ENCODE assay signal across 3 cellular contexts in the genomic region with DNA sequence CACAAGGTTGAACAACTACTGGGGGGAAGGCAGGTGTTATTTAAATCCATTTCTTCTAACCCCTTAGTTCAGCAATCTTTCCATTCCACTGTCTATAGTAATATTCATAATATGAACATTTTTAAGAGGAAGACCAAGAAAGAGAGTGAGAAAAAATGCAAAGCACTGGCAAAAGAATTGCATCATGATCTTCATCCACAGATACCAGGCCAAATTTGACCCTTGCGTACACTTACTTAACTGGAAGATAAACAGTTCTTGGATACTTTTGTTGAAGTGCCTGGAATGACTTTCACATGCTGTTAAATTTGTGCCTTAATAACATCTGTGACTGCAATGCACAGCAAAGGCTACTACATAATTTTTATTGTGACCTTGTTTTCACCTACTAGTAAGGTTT.
TF ChIP-seq lines count a peak whose summit lies in the region.

No MANE protein-coding gene starts in this region.

TF ChIP-seq in SK-N-SH, 30 proteins besides CTCF, POLR2A, EP300 and RAD21:
- no peak for TF ChIP-seq EZH2phosphoT487 (IDR thresholded peaks at IDR 0.05; ENCODE audit: borderline replicate concordance, low read depth)

TF ChIP-seq in SK-N-SH treated with all-trans-retinoic acid at 6 μM for 48 hours, 23 proteins besides CTCF, POLR2A, EP300 and RAD21:
- TF ChIP-seq ZFP3 (CRISPR knock-in tag; IDR thresholded peaks at IDR 0.05) (no peak), PPARA (CRISPR knock-in tag; IDR thresholded peaks at IDR 0.05; ENCODE audit: borderline replicate concordance) (no peak), ISL1 (CRISPR knock-in tag; IDR thresholded peaks at IDR 0.05) (no peak), ESRRG (CRISPR knock-in tag; IDR thresholded peaks at IDR 0.05) (no peak), TOX (CRISPR knock-in tag; IDR thresholded peaks at IDR 0.05; ENCODE audit: borderline replicate concordance) (no peak), ZNF70 (CRISPR knock-in tag; IDR thresholded peaks at IDR 0.05) (no peak), ZFP30 (CRISPR knock-in tag; IDR thresholded peaks at IDR 0.05) (no peak), SNAI2 (CRISPR knock-in tag; IDR thresholded peaks at IDR 0.05) (no peak), RARB (CRISPR knock-in tag; IDR thresholded peaks at IDR 0.05) (no peak), ARNTL (CRISPR knock-in tag; IDR thresholded peaks at IDR 0.05; ENCODE audit: borderline replicate concordance, low read depth) (no peak), OSR1 (CRISPR knock-in tag; IDR thresholded peaks at IDR 0.05) (no peak), ZNF8 (CRISPR knock-in tag; IDR thresholded peaks at IDR 0.05) (no peak), ZC3H10 (CRISPR knock-in tag; IDR thresholded peaks at IDR 0.05) (no peak), ZNF565 (CRISPR knock-in tag; conservative IDR thresholded peaks at IDR 0.05; ENCODE audit: low read depth) (no peak), TCF4 (CRISPR knock-in tag; IDR thresholded peaks at IDR 0.05; ENCODE audit: borderline replicate concordance) (no peak)
- TF ChIP-seq, protein P1, sequence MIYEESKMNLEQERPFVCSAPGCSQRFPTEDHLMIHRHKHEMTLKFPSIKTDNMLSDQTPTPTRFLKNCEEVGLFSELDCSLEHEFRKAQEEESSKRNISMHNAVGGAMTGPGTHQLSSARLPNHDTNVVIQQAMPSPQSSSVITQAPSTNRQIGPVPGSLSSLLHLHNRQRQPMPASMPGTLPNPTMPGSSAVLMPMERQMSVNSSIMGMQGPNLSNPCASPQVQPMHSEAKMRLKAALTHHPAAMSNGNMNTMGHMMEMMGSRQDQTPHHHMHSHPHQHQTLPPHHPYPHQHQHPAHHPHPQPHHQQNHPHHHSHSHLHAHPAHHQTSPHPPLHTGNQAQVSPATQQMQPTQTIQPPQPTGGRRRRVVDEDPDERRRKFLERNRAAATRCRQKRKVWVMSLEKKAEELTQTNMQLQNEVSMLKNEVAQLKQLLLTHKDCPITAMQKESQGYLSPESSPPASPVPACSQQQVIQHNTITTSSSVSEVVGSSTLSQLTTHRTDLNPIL (CRISPR knock-in tag; IDR thresholded peaks at IDR 0.05; ENCODE audit: low read depth) = no peak
- TF ChIP-seq, protein P2, sequence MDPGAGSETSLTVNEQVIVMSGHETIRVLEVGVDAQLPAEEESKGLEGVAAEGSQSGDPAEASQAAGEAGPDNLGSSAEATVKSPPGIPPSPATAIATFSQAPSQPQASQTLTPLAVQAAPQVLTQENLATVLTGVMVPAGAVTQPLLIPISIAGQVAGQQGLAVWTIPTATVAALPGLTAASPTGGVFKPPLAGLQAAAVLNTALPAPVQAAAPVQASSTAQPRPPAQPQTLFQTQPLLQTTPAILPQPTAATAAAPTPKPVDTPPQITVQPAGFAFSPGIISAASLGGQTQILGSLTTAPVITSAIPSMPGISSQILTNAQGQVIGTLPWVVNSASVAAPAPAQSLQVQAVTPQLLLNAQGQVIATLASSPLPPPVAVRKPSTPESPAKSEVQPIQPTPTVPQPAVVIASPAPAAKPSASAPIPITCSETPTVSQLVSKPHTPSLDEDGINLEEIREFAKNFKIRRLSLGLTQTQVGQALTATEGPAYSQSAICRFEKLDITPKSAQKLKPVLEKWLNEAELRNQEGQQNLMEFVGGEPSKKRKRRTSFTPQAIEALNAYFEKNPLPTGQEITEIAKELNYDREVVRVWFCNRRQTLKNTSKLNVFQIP (CRISPR knock-in tag; IDR thresholded peaks at IDR 0.05; ENCODE audit: borderline replicate concordance, low read depth) = no peak
- TF ChIP-seq, protein P3, sequence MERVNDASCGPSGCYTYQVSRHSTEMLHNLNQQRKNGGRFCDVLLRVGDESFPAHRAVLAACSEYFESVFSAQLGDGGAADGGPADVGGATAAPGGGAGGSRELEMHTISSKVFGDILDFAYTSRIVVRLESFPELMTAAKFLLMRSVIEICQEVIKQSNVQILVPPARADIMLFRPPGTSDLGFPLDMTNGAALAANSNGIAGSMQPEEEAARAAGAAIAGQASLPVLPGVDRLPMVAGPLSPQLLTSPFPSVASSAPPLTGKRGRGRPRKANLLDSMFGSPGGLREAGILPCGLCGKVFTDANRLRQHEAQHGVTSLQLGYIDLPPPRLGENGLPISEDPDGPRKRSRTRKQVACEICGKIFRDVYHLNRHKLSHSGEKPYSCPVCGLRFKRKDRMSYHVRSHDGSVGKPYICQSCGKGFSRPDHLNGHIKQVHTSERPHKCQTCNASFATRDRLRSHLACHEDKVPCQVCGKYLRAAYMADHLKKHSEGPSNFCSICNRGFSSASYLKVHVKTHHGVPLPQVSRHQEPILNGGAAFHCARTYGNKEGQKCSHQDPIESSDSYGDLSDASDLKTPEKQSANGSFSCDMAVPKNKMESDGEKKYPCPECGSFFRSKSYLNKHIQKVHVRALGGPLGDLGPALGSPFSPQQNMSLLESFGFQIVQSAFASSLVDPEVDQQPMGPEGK (CRISPR knock-in tag; IDR thresholded peaks at IDR 0.05; ENCODE audit: borderline replicate concordance) = no peak
- TF ChIP-seq, protein P4, sequence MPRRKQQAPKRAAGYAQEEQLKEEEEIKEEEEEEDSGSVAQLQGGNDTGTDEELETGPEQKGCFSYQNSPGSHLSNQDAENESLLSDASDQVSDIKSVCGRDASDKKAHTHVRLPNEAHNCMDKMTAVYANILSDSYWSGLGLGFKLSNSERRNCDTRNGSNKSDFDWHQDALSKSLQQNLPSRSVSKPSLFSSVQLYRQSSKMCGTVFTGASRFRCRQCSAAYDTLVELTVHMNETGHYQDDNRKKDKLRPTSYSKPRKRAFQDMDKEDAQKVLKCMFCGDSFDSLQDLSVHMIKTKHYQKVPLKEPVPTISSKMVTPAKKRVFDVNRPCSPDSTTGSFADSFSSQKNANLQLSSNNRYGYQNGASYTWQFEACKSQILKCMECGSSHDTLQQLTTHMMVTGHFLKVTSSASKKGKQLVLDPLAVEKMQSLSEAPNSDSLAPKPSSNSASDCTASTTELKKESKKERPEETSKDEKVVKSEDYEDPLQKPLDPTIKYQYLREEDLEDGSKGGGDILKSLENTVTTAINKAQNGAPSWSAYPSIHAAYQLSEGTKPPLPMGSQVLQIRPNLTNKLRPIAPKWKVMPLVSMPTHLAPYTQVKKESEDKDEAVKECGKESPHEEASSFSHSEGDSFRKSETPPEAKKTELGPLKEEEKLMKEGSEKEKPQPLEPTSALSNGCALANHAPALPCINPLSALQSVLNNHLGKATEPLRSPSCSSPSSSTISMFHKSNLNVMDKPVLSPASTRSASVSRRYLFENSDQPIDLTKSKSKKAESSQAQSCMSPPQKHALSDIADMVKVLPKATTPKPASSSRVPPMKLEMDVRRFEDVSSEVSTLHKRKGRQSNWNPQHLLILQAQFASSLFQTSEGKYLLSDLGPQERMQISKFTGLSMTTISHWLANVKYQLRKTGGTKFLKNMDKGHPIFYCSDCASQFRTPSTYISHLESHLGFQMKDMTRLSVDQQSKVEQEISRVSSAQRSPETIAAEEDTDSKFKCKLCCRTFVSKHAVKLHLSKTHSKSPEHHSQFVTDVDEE (CRISPR knock-in tag; IDR thresholded peaks at IDR 0.05) = no peak

TF ChIP-seq in neural cell, 6 proteins besides CTCF, POLR2A, EP300 and RAD21:
- TF ChIP-seq TAF1 (IDR thresholded peaks at IDR 0.05; ENCODE audit: low read depth) (no peak), EZH2 (IDR thresholded peaks at IDR 0.05; ENCODE audit: borderline replicate concordance, insufficient read depth, low read length, poor library complexity, severe bottlenecking) (no peak), MXI1 (conservative IDR thresholded peaks at IDR 0.05; ENCODE audit: poor library complexity, severe bottlenecking) (no peak), SMC3 (conservative IDR thresholded peaks at IDR 0.05; ENCODE audit: poor library complexity) (no peak), POLR2AphosphoS5 (IDR thresholded peaks at IDR 0.05) (no peak)
- TF ChIP-seq, protein P5, sequence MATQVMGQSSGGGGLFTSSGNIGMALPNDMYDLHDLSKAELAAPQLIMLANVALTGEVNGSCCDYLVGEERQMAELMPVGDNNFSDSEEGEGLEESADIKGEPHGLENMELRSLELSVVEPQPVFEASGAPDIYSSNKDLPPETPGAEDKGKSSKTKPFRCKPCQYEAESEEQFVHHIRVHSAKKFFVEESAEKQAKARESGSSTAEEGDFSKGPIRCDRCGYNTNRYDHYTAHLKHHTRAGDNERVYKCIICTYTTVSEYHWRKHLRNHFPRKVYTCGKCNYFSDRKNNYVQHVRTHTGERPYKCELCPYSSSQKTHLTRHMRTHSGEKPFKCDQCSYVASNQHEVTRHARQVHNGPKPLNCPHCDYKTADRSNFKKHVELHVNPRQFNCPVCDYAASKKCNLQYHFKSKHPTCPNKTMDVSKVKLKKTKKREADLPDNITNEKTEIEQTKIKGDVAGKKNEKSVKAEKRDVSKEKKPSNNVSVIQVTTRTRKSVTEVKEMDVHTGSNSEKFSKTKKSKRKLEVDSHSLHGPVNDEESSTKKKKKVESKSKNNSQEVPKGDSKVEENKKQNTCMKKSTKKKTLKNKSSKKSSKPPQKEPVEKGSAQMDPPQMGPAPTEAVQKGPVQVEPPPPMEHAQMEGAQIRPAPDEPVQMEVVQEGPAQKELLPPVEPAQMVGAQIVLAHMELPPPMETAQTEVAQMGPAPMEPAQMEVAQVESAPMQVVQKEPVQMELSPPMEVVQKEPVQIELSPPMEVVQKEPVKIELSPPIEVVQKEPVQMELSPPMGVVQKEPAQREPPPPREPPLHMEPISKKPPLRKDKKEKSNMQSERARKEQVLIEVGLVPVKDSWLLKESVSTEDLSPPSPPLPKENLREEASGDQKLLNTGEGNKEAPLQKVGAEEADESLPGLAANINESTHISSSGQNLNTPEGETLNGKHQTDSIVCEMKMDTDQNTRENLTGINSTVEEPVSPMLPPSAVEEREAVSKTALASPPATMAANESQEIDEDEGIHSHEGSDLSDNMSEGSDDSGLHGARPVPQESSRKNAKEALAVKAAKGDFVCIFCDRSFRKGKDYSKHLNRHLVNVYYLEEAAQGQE (IDR thresholded peaks at IDR 0.05; ENCODE audit: borderline replicate concordance) = no peak
